17 cellular contexts compared by ENCODE assay signal in genomic region chr4:187767158-187767557, GRCh38.
DNase-seq lines count a peak whose midpoint lies in the region; ATAC-seq and TF ChIP-seq lines count a peak whose summit lies in the region.
"Had no signal": no experiment of that assay in that cellular context is flagged by ENCODE, and none has a peak within 500 bp of the region (broad histone marks: within the 10 kb centered on the region; RNA-seq: fewer than 3 reads in every experiment).

No MANE protein-coding gene starts in this region.

- H3K9me3 ChIP-seq in hepatocyte (ENCODE audit: low read depth) (no peaks in the 10 kb centered on the region), neural progenitor cell (ENCODE audit: low read depth) (no peaks in the 10 kb centered on the region)
- H3K9me3 ChIP-seq in effector memory CD4-positive, alpha-beta T cell (ENCODE audit: control insufficient read depth, low read length): no peaks in the 10 kb centered on the region
- H3K9me3 ChIP-seq: BE2C had no signal

- H2AFZ ChIP-seq in hepatocyte (no peak overlapping the region), neural progenitor cell (replicated peaks) (peak overlapping the region; percentile 38)

- TF ChIP-seq CTCF in LNCaP clone FGC (IDR thresholded peaks at IDR 0.05; ENCODE audit: control insufficient read depth, extremely low read depth, insufficient read depth): no peak
- TF ChIP-seq CTCF in hepatocyte (IDR thresholded peaks at IDR 0.05; ENCODE audit: poor library complexity): no peak
- no peak for TF ChIP-seq CTCF in neural progenitor cell (IDR thresholded peaks at IDR 0.05)

- H3K36me3 ChIP-seq in hepatocyte (replicated peaks; ENCODE audit: insufficient read depth, low read depth) (no peaks in the 10 kb centered on the region), neural progenitor cell (no peaks in the 10 kb centered on the region)
- no peaks in the 10 kb centered on the region for H3K36me3 ChIP-seq in effector memory CD4-positive, alpha-beta T cell (ENCODE audit: control insufficient read depth, insufficient read depth, low read length)
- H3K36me3 ChIP-seq: BE2C had no signal

- H4K20me1 ChIP-seq in hepatocyte (ENCODE audit: insufficient read depth, poor library complexity, severe bottlenecking) (no peaks in the 10 kb centered on the region), neural progenitor cell (ENCODE audit: low read depth) (no peaks in the 10 kb centered on the region)

- H3K4me3 ChIP-seq in LNCaP clone FGC (ENCODE audit: low read depth, low read length): no peak overlapping the region
- no peak overlapping the region for H3K4me3 ChIP-seq in hepatocyte
- no peak overlapping the region for H3K4me3 ChIP-seq in neural progenitor cell
- no peak overlapping the region for H3K4me3 ChIP-seq in effector memory CD4-positive, alpha-beta T cell (ENCODE audit: insufficient read depth, low read depth, low read length, poor library complexity, severe bottlenecking)

- no peaks in the 10 kb centered on the region for H3K9me2 ChIP-seq in hepatocyte (replicated peaks; ENCODE audit: insufficient read depth)

- ATAC-seq in GM21528 (IDR thresholded peaks at IDR 0.05; ENCODE audit: low FRiP score, unreplicated experiment): no peak
- no peak for ATAC-seq in natural killer cell treated with Interleukin-12 subunit alpha and Interleukin-12 subunit beta and Interleukin-15 and Interleukin-18, amount 100 ng/mL, for 72 hours
- ATAC-seq: HepG2 had no signal

- H3K79me2 ChIP-seq in hepatocyte: no peaks in the 10 kb centered on the region
- H3K79me2 ChIP-seq in neural progenitor cell (ENCODE audit: low read depth): no peaks in the 10 kb centered on the region

- POLR2A ChIA-PET in activated CD4-positive, alpha-beta memory T cell treated with anti-CD3 and anti-CD28 coated beads, Interleukin-2, amount 10 ng/mL, durations not matched to agents 7 days and 5 days (lab: Charles Lee): no interaction called here

- CTCF ChIA-PET in activated CD4-positive, alpha-beta memory T cell treated with anti-CD3 and anti-CD28 coated beads, Interleukin-2, amount 10 ng/mL, durations not matched to agents 7 days and 5 days (lab: Charles Lee): no interaction called here

- DNase-seq in LNCaP clone FGC (ENCODE audit: low read depth) (peak; percentile 63), hepatocyte (ENCODE audit: low spot score) (peak; percentile 24), neural progenitor cell (ENCODE audit: low spot score) (no peak)
- DNase-seq in effector memory CD4-positive, alpha-beta T cell: no peak
- no peak for DNase-seq in activated CD4-positive, alpha-beta memory T cell treated with anti-CD3 and anti-CD28 coated beads, Interleukin-2, amount 10 ng/mL, durations not matched to agents 7 days and 5 days
- DNase-seq in natural killer cell treated with Interleukin-12 subunit alpha and Interleukin-12 subunit beta and Interleukin-15 and Interleukin-18, amount 100 ng/mL, for 72 hours (ENCODE audit: low spot score): no peak
- DNase-seq: ACHN; BE2C; C1 segment of cervical spinal cord; CD4-positive, CD25-positive, alpha-beta regulatory T cell; CD8-positive, alpha-beta memory T cell; COR-L47; GOT3; H9 had no signal

- H3K4me1 ChIP-seq in hepatocyte (ENCODE audit: insufficient read depth) (no peaks in the 10 kb centered on the region), neural progenitor cell (no peaks in the 10 kb centered on the region)
- H3K4me1 ChIP-seq in effector memory CD4-positive, alpha-beta T cell (ENCODE audit: control insufficient read depth, insufficient read depth, low read length, poor library complexity, severe bottlenecking): no peaks in the 10 kb centered on the region
- H3K4me1 ChIP-seq: BE2C had no signal

- no peaks in the 10 kb centered on the region for H3K27me3 Mint-ChIP-seq in neural progenitor cell (ENCODE audit: insufficient read depth, low read depth)
- no peaks in the 10 kb centered on the region for H3K27me3 Mint-ChIP-seq in activated CD4-positive, alpha-beta memory T cell treated with anti-CD3 and anti-CD28 coated beads, Interleukin-2, amount 10 ng/mL, durations not matched to agents 7 days and 5 days
- no peaks in the 10 kb centered on the region for H3K27me3 Mint-ChIP-seq in natural killer cell treated with Interleukin-12 subunit alpha and Interleukin-12 subunit beta and Interleukin-15 and Interleukin-18, amount 100 ng/mL, for 72 hours
- H3K27me3 Mint-ChIP-seq: CD4-positive, CD25-positive, alpha-beta regulatory T cell; CD8-positive, alpha-beta memory T cell; IgD-negative memory B cell had no signal

- WGBS in hepatocyte (ENCODE audit: low lambda C conversion rate, missing lambda C conversion rate): 16% methylated on average over 3 of the region's 3 CpGs

- H3K27ac Mint-ChIP-seq in neural progenitor cell: no peak overlapping the region
- no peak overlapping the region for H3K27ac Mint-ChIP-seq in activated CD4-positive, alpha-beta memory T cell treated with anti-CD3 and anti-CD28 coated beads, Interleukin-2, amount 10 ng/mL, durations not matched to agents 7 days and 5 days
- H3K27ac Mint-ChIP-seq in natural killer cell treated with Interleukin-12 subunit alpha and Interleukin-12 subunit beta and Interleukin-15 and Interleukin-18, amount 100 ng/mL, for 72 hours: no peak overlapping the region
- H3K27ac Mint-ChIP-seq: CD4-positive, CD25-positive, alpha-beta regulatory T cell; CD8-positive, alpha-beta memory T cell; H9; IgD-negative memory B cell had no signal

- H3K4me3 Mint-ChIP-seq in neural progenitor cell: no peak overlapping the region
- H3K4me3 Mint-ChIP-seq in activated CD4-positive, alpha-beta memory T cell treated with anti-CD3 and anti-CD28 coated beads, Interleukin-2, amount 10 ng/mL, durations not matched to agents 7 days and 5 days: no peak overlapping the region
- no peak overlapping the region for H3K4me3 Mint-ChIP-seq in natural killer cell treated with Interleukin-12 subunit alpha and Interleukin-12 subunit beta and Interleukin-15 and Interleukin-18, amount 100 ng/mL, for 72 hours
- H3K4me3 Mint-ChIP-seq: CD4-positive, CD25-positive, alpha-beta regulatory T cell; CD8-positive, alpha-beta memory T cell; H9; IgD-negative memory B cell had no signal

- H3K9ac ChIP-seq in neural progenitor cell: no peak overlapping the region

- H3K36me3 Mint-ChIP-seq in neural progenitor cell: no peaks in the 10 kb centered on the region
- no peaks in the 10 kb centered on the region for H3K36me3 Mint-ChIP-seq in activated CD4-positive, alpha-beta memory T cell treated with anti-CD3 and anti-CD28 coated beads, Interleukin-2, amount 10 ng/mL, durations not matched to agents 7 days and 5 days (ENCODE audit: low read depth)
- peaks cover 11% of the 10 kb centered on the region for H3K36me3 Mint-ChIP-seq in natural killer cell treated with Interleukin-12 subunit alpha and Interleukin-12 subunit beta and Interleukin-15 and Interleukin-18, amount 100 ng/mL, for 72 hours
- H3K36me3 Mint-ChIP-seq: CD4-positive, CD25-positive, alpha-beta regulatory T cell; IgD-negative memory B cell had no signal

- no peak overlapping the region for H3K4me2 ChIP-seq in hepatocyte
- H3K4me2 ChIP-seq in neural progenitor cell: no peak overlapping the region

- H3K4me1 Mint-ChIP-seq in neural progenitor cell: no peaks in the 10 kb centered on the region
- H3K4me1 Mint-ChIP-seq in activated CD4-positive, alpha-beta memory T cell treated with anti-CD3 and anti-CD28 coated beads, Interleukin-2, amount 10 ng/mL, durations not matched to agents 7 days and 5 days: no peaks in the 10 kb centered on the region
- no peaks in the 10 kb centered on the region for H3K4me1 Mint-ChIP-seq in natural killer cell treated with Interleukin-12 subunit alpha and Interleukin-12 subunit beta and Interleukin-15 and Interleukin-18, amount 100 ng/mL, for 72 hours (ENCODE audit: low read depth in 2 of 2)
- H3K4me1 Mint-ChIP-seq: CD4-positive, CD25-positive, alpha-beta regulatory T cell; CD8-positive, alpha-beta memory T cell; IgD-negative memory B cell had no signal

- H3K27me3 ChIP-seq in hepatocyte (no peaks in the 10 kb centered on the region), neural progenitor cell (no peaks in the 10 kb centered on the region)
- no peaks in the 10 kb centered on the region for H3K27me3 ChIP-seq in effector memory CD4-positive, alpha-beta T cell (replicated peaks; ENCODE audit: control insufficient read depth, insufficient read depth, low read length, poor library complexity, severe bottlenecking)
- H3K27me3 ChIP-seq: BE2C had no signal

- H3K27ac ChIP-seq in hepatocyte (no peak overlapping the region), neural progenitor cell (no peak overlapping the region)
- H3K27ac ChIP-seq in effector memory CD4-positive, alpha-beta T cell (ENCODE audit: insufficient read depth, low read length, poor library complexity, severe bottlenecking): no peak overlapping the region

- no peaks in the 10 kb centered on the region for H3F3A ChIP-seq in neural progenitor cell (ENCODE audit: low read depth)

- H3K9me3 Mint-ChIP-seq in neural progenitor cell: no peaks in the 10 kb centered on the region
- peaks cover 29% of the 10 kb centered on the region for H3K9me3 Mint-ChIP-seq in activated CD4-positive, alpha-beta memory T cell treated with anti-CD3 and anti-CD28 coated beads, Interleukin-2, amount 10 ng/mL, durations not matched to agents 7 days and 5 days
- peaks cover 29% of the 10 kb centered on the region for H3K9me3 Mint-ChIP-seq in natural killer cell treated with Interleukin-12 subunit alpha and Interleukin-12 subunit beta and Interleukin-15 and Interleukin-18, amount 100 ng/mL, for 72 hours
- H3K9me3 Mint-ChIP-seq: H9 had no signal

Comparison
In these comparisons a context has a peak if more than half of its experiments do, and no peak if none do; other contexts are left out.
1. DNase-seq: peak in LNCaP clone FGC (single experiment) and hepatocyte (single experiment); none in neural progenitor cell (single experiment), effector memory CD4-positive, alpha-beta T cell (0 of 3), activated CD4-positive, alpha-beta memory T cell treated with anti-CD3 and anti-CD28 coated beads, Interleukin-2, amount 10 ng/mL, durations not matched to agents 7 days and 5 days (single experiment) and natural killer cell treated with Interleukin-12 subunit alpha and Interleukin-12 subunit beta and Interleukin-15 and Interleukin-18, amount 100 ng/mL, for 72 hours (single experiment).